ENCODE assay signal across 12 cellular contexts in genomic region chr2:109239720-109240119, GRCh38.
DNase-seq lines count a peak whose midpoint lies in the region; ATAC-seq, FAIRE-seq and TF ChIP-seq lines count a peak whose summit lies in the region.
"Had no signal": no experiment of that assay in that cellular context is flagged by ENCODE, and none has a peak within 500 bp of the region (broad histone marks: within the 10 kb centered on the region; RNA-seq: fewer than 3 reads in every experiment).

No MANE protein-coding gene starts in this region.

- peaks cover 25 to 63% (median 48%) of the 10 kb centered on the region in 7 donors for H3K4me1 Mint-ChIP-seq in naive thymus-derived CD4-positive, alpha-beta T cell

- intact Hi-C loops in thyroid gland (cut with DNase I) = no loop called here
- intact Hi-C loops in uterus (cut with DNase I; ENCODE audit: low total_unique reads) = no loop called here
- intact Hi-C loops in naive thymus-derived CD4-positive, alpha-beta T cell (cut with micrococcal nuclease) = loop anchor here in 1 of 2 donors (2.0 kb wide), 1 partner anchor 25 kb away; no protein-coding TSS in a partner anchor

- peaks cover 0 to 1% (median 0%) of the 10 kb centered on the region in 5 donors for H3K36me3 Mint-ChIP-seq in naive thymus-derived CD4-positive, alpha-beta T cell

- POLR2A ChIA-PET in AG04449 (lab: Yijun Ruan, JAX) = no interaction called here
- POLR2A ChIA-PET in naive thymus-derived CD4-positive, alpha-beta T cell (lab: Charles Lee) = no interaction called here

- H3K9ac ChIP-seq in mesenchymal stem cell (ENCODE audit: low read length) = no peak overlapping the region

- peaks cover 0 to 10% (median 0%) of the 10 kb centered on the region in 5 donors for H3K27me3 Mint-ChIP-seq in naive thymus-derived CD4-positive, alpha-beta T cell
- H3K27me3 Mint-ChIP-seq: CD4-positive, alpha-beta T cell had no signal

- H3K4me3 Mint-ChIP-seq in naive thymus-derived CD4-positive, alpha-beta T cell = no peak overlapping the region
- H3K4me3 Mint-ChIP-seq: CD4-positive, alpha-beta T cell had no signal

- 19% methylated on average over 4 of the region's 6 CpGs for WGBS in mesenchymal stem cell
- 82 to 85% methylated on average over 6 of the region's 6 CpGs for WGBS in thyroid gland, 2 donors

- H2BK15ac ChIP-seq in mesenchymal stem cell (ENCODE audit: low read depth, poor library complexity, severe bottlenecking) = peak overlapping the region; percentile 95

- H2BK12ac ChIP-seq in mesenchymal stem cell (ENCODE audit: low read length in 2 of 2) = peak overlapping the region in 1 of 2 experiments; percentile 7

- peaks cover 29% of the 10 kb centered on the region for H3K79me1 ChIP-seq in mesenchymal stem cell (replicated peaks; ENCODE audit: low read length, poor library complexity, severe bottlenecking)

- H3K36me3 ChIP-seq in brain microvascular endothelial cell (replicated peaks) (no peaks in the 10 kb centered on the region), mesenchymal stem cell (ENCODE audit: control insufficient read depth in 1 of 2, insufficient read depth in 2 of 2, low read depth in 1 of 2, low read length in 2 of 2) (no peaks in the 10 kb centered on the region), thyroid gland (no peaks in the 10 kb centered on the region), uterus (no peaks in the 10 kb centered on the region)
- no peaks in the 10 kb centered on the region for H3K36me3 ChIP-seq in naive thymus-derived CD4-positive, alpha-beta T cell (ENCODE audit: control insufficient read depth in 2 of 3, insufficient read depth in 3 of 3, low read length in 3 of 3)

- TF ChIP-seq POLR2A in thyroid gland (IDR thresholded peaks at IDR 0.05) (no peak), uterus (IDR thresholded peaks at IDR 0.05) (no peak)

- peak overlapping the region; percentile 49 to 75 for H3K4ac ChIP-seq in mesenchymal stem cell (ENCODE audit: low read depth in 1 of 2, low read length in 2 of 2)

- peak overlapping the region; percentile 74 for H2BK120ac ChIP-seq in mesenchymal stem cell (ENCODE audit: low read depth, low read length)

- H2AK5ac ChIP-seq in mesenchymal stem cell (ENCODE audit: low read length, severe bottlenecking) = no peak overlapping the region

- TF ChIP-seq CTCF in AG04449 (IDR thresholded peaks at IDR 0.05; ENCODE audit: insufficient read depth, low read length, missing control alignments) (no peak), brain microvascular endothelial cell (IDR thresholded peaks at IDR 0.05; ENCODE audit: low read depth, low read length, missing control alignments) (no peak), thyroid gland (IDR thresholded peaks at IDR 0.05) (no peak), uterus (IDR thresholded peaks at IDR 0.05) (no peak)

- H3K27ac ChIP-seq in brain microvascular endothelial cell (no peak overlapping the region), mesenchymal stem cell (ENCODE audit: low read length, poor library complexity, severe bottlenecking) (no peak overlapping the region), thyroid gland (no peak overlapping the region), uterus (peak overlapping the region in 1 of 2 donors; percentile 23)
- H3K27ac ChIP-seq in naive thymus-derived CD4-positive, alpha-beta T cell (ENCODE audit: low read depth, low read length) = no peak overlapping the region

- peak overlapping the region; percentile 64 for H4K91ac ChIP-seq in mesenchymal stem cell (ENCODE audit: low read length)

- peak overlapping the region; percentile 30 to 85 for H3K18ac ChIP-seq in mesenchymal stem cell (ENCODE audit: low read depth in 1 of 2, low read length in 2 of 2)

- H3K4me2 ChIP-seq in mesenchymal stem cell (ENCODE audit: low read length, poor library complexity, severe bottlenecking) = no peak overlapping the region

- CTCF ChIA-PET in AG04449 (lab: Yijun Ruan, JAX) = interaction anchor here (1.3 to 1.9 kb wide), 3 partner anchors 9 to 271 kb away, joined by 4 to 6 read pairs (median 5); no protein-coding TSS in a partner anchor
- CTCF ChIA-PET in naive thymus-derived CD4-positive, alpha-beta T cell (lab: Charles Lee) = interaction anchor here (1.6 kb wide), 1 partner anchor 9 kb away, joined by 4 read pairs; no protein-coding TSS in a partner anchor

- H3K4me3 ChIP-seq in AG04449 (ENCODE audit: low read depth, low read length) (no peak overlapping the region), brain microvascular endothelial cell (ENCODE audit: low read depth, low read length) (no peak overlapping the region), mesenchymal stem cell (ENCODE audit: insufficient read depth in 1 of 2, low read depth in 1 of 2, low read length in 2 of 2) (no peak overlapping the region), thyroid gland (replicated peaks in 1 of 3) (no peak overlapping the region), uterus (no peak overlapping the region)
- H3K4me3 ChIP-seq in naive thymus-derived CD4-positive, alpha-beta T cell (ENCODE audit: low read length) = no peak overlapping the region

- H3K27ac Mint-ChIP-seq in naive thymus-derived CD4-positive, alpha-beta T cell = no peak overlapping the region
- H3K27ac Mint-ChIP-seq: CD4-positive, alpha-beta T cell had no signal

- in situ Hi-C loops in brain microvascular endothelial cell (cut with HindIII; ENCODE audit: low pct_ligation_motif_present, low sequenced_read_pairs) = no loop called here

- H3K14ac ChIP-seq in mesenchymal stem cell (ENCODE audit: low read length in 2 of 2) = no peak overlapping the region

- H3K23ac ChIP-seq in mesenchymal stem cell (ENCODE audit: low read length in 2 of 2) = no peak overlapping the region

- peaks cover 0 to under 1% (median 0%) of the 10 kb centered on the region in 11 donors for H3K9me3 Mint-ChIP-seq in naive thymus-derived CD4-positive, alpha-beta T cell
- H3K9me3 Mint-ChIP-seq: CD4-positive, alpha-beta T cell had no signal

- no peak overlapping the region for H2AFZ ChIP-seq in mesenchymal stem cell (ENCODE audit: low read depth, low read length)

- H4K8ac ChIP-seq in mesenchymal stem cell (ENCODE audit: low read length) = peak overlapping the region; percentile 27

- no peaks in the 10 kb centered on the region for H3K9me3 ChIP-seq in mesenchymal stem cell (ENCODE audit: control insufficient read depth, low read length)
- H3K9me3 ChIP-seq in thyroid gland = no peaks in the 10 kb centered on the region
- H3K9me3 ChIP-seq in uterus = no peaks in the 10 kb centered on the region
- no peaks in the 10 kb centered on the region for H3K9me3 ChIP-seq in naive thymus-derived CD4-positive, alpha-beta T cell (ENCODE audit: control insufficient read depth in 2 of 3, low read length in 3 of 3)

- H3K4me1 ChIP-seq in mesenchymal stem cell (ENCODE audit: control insufficient read depth, insufficient read depth, low read depth, low read length) (peaks cover 21% of the 10 kb centered on the region), thyroid gland (peaks cover 12 to 78% of the 10 kb centered on the region in 2 donors), uterus (peaks cover 13 to 26% of the 10 kb centered on the region in 2 donors)
- peaks cover 6 to 12% of the 10 kb centered on the region in 2 donors for H3K4me1 ChIP-seq in naive thymus-derived CD4-positive, alpha-beta T cell (ENCODE audit: control insufficient read depth in 2 of 2, insufficient read depth in 2 of 2, low read length in 2 of 2)

- H3K27me3 ChIP-seq in brain microvascular endothelial cell (replicated peaks) (no peaks in the 10 kb centered on the region), mesenchymal stem cell (ENCODE audit: control insufficient read depth in 1 of 2, insufficient read depth in 1 of 2, low read length in 2 of 2) (no peaks in the 10 kb centered on the region), thyroid gland (no peaks in the 10 kb centered on the region), uterus (no peaks in the 10 kb centered on the region)
- no peaks in the 10 kb centered on the region for H3K27me3 ChIP-seq in naive thymus-derived CD4-positive, alpha-beta T cell (ENCODE audit: control insufficient read depth in 2 of 2, insufficient read depth in 2 of 2, low read length in 2 of 2)

- peak; percentile 83 for FAIRE-seq in HTR-8/SVneo (lab: Jason Lieb, UNC)
- FAIRE-seq: islet of Langerhans had no signal

- H2BK5ac ChIP-seq in mesenchymal stem cell (ENCODE audit: low read depth, low read length, poor library complexity, severe bottlenecking) = no peak overlapping the region

- ATAC-seq in naive thymus-derived CD4-positive, alpha-beta T cell = no peak
- ATAC-seq: activated CD4-positive, CD25-positive, alpha-beta regulatory T cell treated with anti-CD3 and anti-CD28 coated beads, Interleukin-2, amount 50 U/mL, for 24 hours had no signal

- DNase-seq in AG04449 (ENCODE audit: low read depth, low spot score) (peak; percentile 28), HTR-8/SVneo (ENCODE audit: insufficient read length, low spot score) (peak; percentile 79), brain microvascular endothelial cell (peak; percentile 75), mesenchymal stem cell (peak; percentile 81), AML-193 (lab: John Stamatoyannopoulos, UW) (no peak), thyroid gland (no peak), uterus (no peak)
- no peak for DNase-seq in naive thymus-derived CD4-positive, alpha-beta T cell
- DNase-seq: activated gamma-delta T cell treated with Interleukin-2 at 50 U/mL for 16 hours; CD4-positive, alpha-beta T cell had no signal

Comparison
In these comparisons a context has a peak if more than half of its experiments do, and no peak if none do; other contexts are left out.
1. DNase-seq: peak in AG04449 (single experiment), HTR-8/SVneo (single experiment), brain microvascular endothelial cell (single experiment) and mesenchymal stem cell (single experiment); none in AML-193 (0 of 2), thyroid gland (0 of 2), uterus (0 of 2) and naive thymus-derived CD4-positive, alpha-beta T cell (0 of 9).